In the genomic region with DNA sequence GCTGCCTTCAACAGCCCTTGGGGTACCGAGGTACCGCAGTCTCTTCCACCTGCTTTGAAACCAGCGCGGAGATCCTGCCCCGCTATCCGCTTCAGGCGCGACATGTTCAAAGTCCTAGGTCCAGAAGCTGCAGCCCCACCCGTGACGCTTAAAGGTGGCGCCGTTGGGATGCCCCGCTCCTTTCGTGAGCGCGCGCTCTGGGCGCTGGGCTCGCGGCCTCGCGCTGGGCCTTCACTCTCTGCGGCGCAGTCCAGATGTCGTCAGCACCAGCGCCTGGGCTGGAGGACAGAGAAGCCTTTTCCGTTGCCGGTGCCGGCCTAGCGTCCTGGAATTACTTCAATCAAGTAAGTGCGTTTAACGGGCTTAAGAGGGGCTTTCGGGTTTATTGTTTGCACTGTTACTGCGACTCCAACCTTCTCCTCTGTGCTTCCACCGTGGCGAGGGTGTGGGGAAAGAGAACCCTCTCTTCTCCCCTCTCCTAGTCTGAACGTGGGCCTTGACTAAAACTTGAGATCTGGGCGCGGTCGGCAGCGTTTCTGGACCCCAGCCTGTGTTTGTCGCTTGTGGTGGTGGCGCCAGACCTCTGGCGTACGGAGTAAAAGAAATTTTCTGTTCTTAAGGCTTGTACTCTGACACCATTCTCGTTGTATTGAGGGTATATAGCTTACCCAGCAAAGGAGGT, we compare ENCODE assay signal across 8 cellular contexts. TPM values are rescaled to one million over a fixed set of nuclear protein-coding genes. Genes with fewer than 3 reads are reported as not detected.
A peak's percentile ranks its signal among the peaks of the same experiment; 100 is the strongest.
DNase-seq lines count a peak whose midpoint lies in the region; ATAC-seq, FAIRE-seq and TF ChIP-seq lines count a peak whose summit lies in the region.

A gene (minus strand): TSS at position 143 of the 682 bp plus-strand sequence. CDS start 39 bp downstream, at position 104.

- no peak for TF ChIP-seq EP300 in upper lobe of left lung (IDR thresholded peaks at IDR 0.05)

- peak; percentile 98 for FAIRE-seq in GM12892 (lab: Jason Lieb, UNC)

- H3K4me1 ChIP-seq in heart right ventricle (peaks cover 0 to 70% (median 52%) of the 10 kb centered on the region in 9 donors), upper lobe of left lung (peaks cover 38 to 50% (median 44%) of the 10 kb centered on the region in 4 donors)

- H3K27me3 ChIP-seq in heart right ventricle (no peaks in the 10 kb centered on the region), upper lobe of left lung (no peaks in the 10 kb centered on the region)

- WGBS in heart right ventricle, 2 donors, result 0 to 1% methylated on average over 46 of the region's 46 CpGs
- whole genome bisulfite sequencing in upper lobe of left lung, 2 donors, result 0 to 1% methylated on average over 41 to 44 of the region's 46 CpGs

- H3K4me3 ChIP-seq in heart right ventricle, result peak within 1 kb of the TSS; percentile 57 to 100 (median 78)
- peak within 1 kb of the TSS; percentile 73 to 91 (median 81) for H3K4me3 ChIP-seq in upper lobe of left lung

- DNase-seq in GM12892 (ENCODE audit: insufficient read length) (peak; percentile 75), NCI-H146 (lab: John Stamatoyannopoulos, UW) (peak; percentile 94), T-helper 1 cell (peak; percentile 84 to 96 (median 91)), amniotic epithelial cell (ENCODE audit: low read depth) (peak; percentile 91), heart right ventricle (peak; percentile 96), posterior cingulate gyrus (peak; percentile 94 to 99 (median 97)), upper lobe of left lung (peak; percentile 97 to 98)

- H3K27ac ChIP-seq in heart right ventricle, result peak within 1 kb of the TSS; percentile 73 to 97 (median 91)
- H3K27ac ChIP-seq in upper lobe of left lung, result peak within 1 kb of the TSS; percentile 90 to 97 (median 94)

- H3K9me3 ChIP-seq in heart right ventricle (no peaks in the 10 kb centered on the region), upper lobe of left lung (no peaks in the 10 kb centered on the region)

- no peak for TF ChIP-seq CTCF in heart right ventricle (IDR thresholded peaks at IDR 0.05)
- peak in 1 of 6 experiments; percentile 39 for TF ChIP-seq CTCF in upper lobe of left lung (IDR thresholded peaks at IDR 0.05)

- intact Hi-C loops in heart right ventricle (cut with DNase I) (loop anchor here in 2 of 10 donors (1.0 to 10.0 kb wide), 3 partner anchors 16 to 209 kb away; a partner anchor contains a TSS), posterior cingulate gyrus (cut with DNase I) (loop anchor here (2.0 to 5.0 kb wide), 3 partner anchors 15 to 877 kb away; a partner anchor contains a TSS)

- ATAC-seq in HG02852 (IDR thresholded peaks at IDR 0.05; ENCODE audit: unreplicated experiment) (peak; percentile 66), heart right ventricle (peak; percentile 99 to 100 (median 99)), upper lobe of left lung (ENCODE audit: low FRiP score in 2 of 2) (peak; percentile 100)

- H3K36me3 ChIP-seq in heart right ventricle (peaks cover 0 to 21% (median 0%) of the 10 kb centered on the region in 9 donors), upper lobe of left lung (peaks cover 0 to 7% (median 0%) of the 10 kb centered on the region in 4 donors)

- TF ChIP-seq POLR2A in GM12892 (IDR thresholded peaks at IDR 0.05; ENCODE audit: low read depth, low read length) (peak; percentile 73), upper lobe of left lung (IDR thresholded peaks at IDR 0.05) (peak in 3 of 4 donors; percentile 65 to 79 (median 75))

RNA-seq across cellular contexts. Expression of the gene that starts here (rescaled TPM):
- 20.7 TPM for polyA plus RNA-seq in GM12892 (2012; ENCODE audit: missing spikeins)
- 10 to 100 TPM; 10.0 to 12.2 (median 11.2) TPM for total RNA-seq in heart right ventricle
- 10 to 100 TPM in 1 of 2 donors, 1 to 10 TPM in 1; 6.5 to 10.5 TPM for polyA plus RNA-seq in heart right ventricle
- total RNA-seq in upper lobe of left lung, result 10 to 100 TPM in 3 of 6 donors, 1 to 10 TPM in 3; 7.5 to 18.3 (median 11.3) TPM

Comparison
In these comparisons a context has a peak if more than half of its experiments do, and no peak if none do; other contexts are left out.
1. Peak in every context shown above with its lines: DNase-seq, ATAC-seq, H3K4me3 ChIP-seq and H3K27ac ChIP-seq.